Comparison of ENCODE assay signal across 8 cellular contexts in genomic region chr1:25642710-25643109, GRCh38.
DNase-seq lines count a peak whose midpoint lies in the region; ATAC-seq and TF ChIP-seq lines count a peak whose summit lies in the region.

No MANE protein-coding gene starts in this region.

- DNase-seq in AG09319 (ENCODE audit: extremely low read depth, low read depth), result peak; percentile 25
- DNase-seq in activated CD4-positive, alpha-beta T cell treated with anti-CD3 and anti-CD28 coated beads for 4 hours, result peak; percentile 57 to 65
- peak; percentile 19 for DNase-seq in ecto neural progenitor cell (ENCODE audit: low spot score)
- peak; percentile 57 to 68 for DNase-seq in stimulated activated CD4-positive, alpha-beta T cell treated with anti-CD3 and anti-CD28 coated beads, Interleukin-2, amount 100 ng/mL, for 24 hours
- DNase-seq in hypothalamus (lab: John Stamatoyannopoulos, UW), result no peak
- DNase-seq in SW 1271 (lab: John Stamatoyannopoulos, UW), result no peak

- TF ChIP-seq CTCF in AG09319 (IDR thresholded peaks at IDR 0.05; ENCODE audit: low read depth, low read length), result no peak

- ATAC-seq in HG03060 (IDR thresholded peaks at IDR 0.05; ENCODE audit: low read depth, unreplicated experiment) (peak; percentile 52), GM18519 (IDR thresholded peaks at IDR 0.05; ENCODE audit: low FRiP score, unreplicated experiment) (no peak)

Comparison
In these comparisons a context has a peak if more than half of its experiments do, and no peak if none do; other contexts are left out.
1. DNase-seq: peak in AG09319 (single experiment), activated CD4-positive, alpha-beta T cell treated with anti-CD3 and anti-CD28 coated beads for 4 hours (2 of 2), ecto neural progenitor cell (single experiment) and stimulated activated CD4-positive, alpha-beta T cell treated with anti-CD3 and anti-CD28 coated beads, Interleukin-2, amount 100 ng/mL, for 24 hours (2 of 2); none in hypothalamus (0 of 51) and SW 1271 (0 of 2).